2 cellular contexts compared by ENCODE assay signal in the genomic region with DNA sequence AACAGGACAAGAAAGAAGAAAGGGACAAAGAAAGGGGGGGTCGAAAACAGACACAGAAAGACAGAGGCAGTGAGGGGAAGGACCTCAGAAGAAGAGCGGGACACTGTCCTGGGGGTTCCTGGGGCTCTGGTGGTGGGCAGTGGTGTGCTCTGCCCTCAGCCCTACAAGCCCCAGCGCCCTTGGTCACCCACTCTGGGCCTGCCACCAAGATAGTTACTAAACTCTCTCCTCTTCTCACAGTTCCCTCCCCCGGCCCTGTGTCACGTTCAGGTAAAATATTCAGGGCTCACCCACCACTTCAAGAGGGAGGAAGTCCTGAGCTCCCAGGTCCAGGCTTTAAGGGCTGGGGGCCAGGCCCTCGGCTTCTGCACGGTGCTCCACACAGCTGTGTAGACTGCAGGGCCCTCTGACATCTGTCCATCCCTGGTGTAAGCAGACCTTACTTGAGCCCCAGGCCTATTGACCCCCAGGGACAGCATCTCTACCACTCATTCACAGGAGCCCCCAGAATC.
TF ChIP-seq lines count a peak whose summit lies in the region.

No MANE protein-coding gene starts in this region.

TF ChIP-seq in IMR-90, 13 proteins besides CTCF, POLR2A, EP300 and RAD21:
- no peak for TF ChIP-seq CEBPB (IDR thresholded peaks at IDR 0.05; ENCODE audit: low read depth, low read length)
- TF ChIP-seq NFE2L2 (IDR thresholded peaks at IDR 0.05; ENCODE audit: low read depth, low read length) = no peak
- TF ChIP-seq MAFK (IDR thresholded peaks at IDR 0.05; ENCODE audit: low read depth, low read length) = no peak
- TF ChIP-seq SMC3 (IDR thresholded peaks at IDR 0.05; ENCODE audit: low read depth, low read length) = no peak
- no peak for TF ChIP-seq BHLHE40 (IDR thresholded peaks at IDR 0.05; ENCODE audit: low read depth, low read length)

TF ChIP-seq in K562, 482 proteins besides CTCF, POLR2A, EP300 and RAD21:
- TF ChIP-seq U2AF1 (optimal IDR thresholded peaks at IDR 0.05; ENCODE audit: low read depth, low read length) (no peak), SPI1 (IDR thresholded peaks at IDR 0.05; ENCODE audit: borderline replicate concordance, low read depth, low read length) (peak; percentile 39; the same call in 1 of the 2 replicates), CBFA2T2 (conservative IDR thresholded peaks at IDR 0.05) (no peak)
